ENCODE assay signal across 1 cellular context in the genomic region with DNA sequence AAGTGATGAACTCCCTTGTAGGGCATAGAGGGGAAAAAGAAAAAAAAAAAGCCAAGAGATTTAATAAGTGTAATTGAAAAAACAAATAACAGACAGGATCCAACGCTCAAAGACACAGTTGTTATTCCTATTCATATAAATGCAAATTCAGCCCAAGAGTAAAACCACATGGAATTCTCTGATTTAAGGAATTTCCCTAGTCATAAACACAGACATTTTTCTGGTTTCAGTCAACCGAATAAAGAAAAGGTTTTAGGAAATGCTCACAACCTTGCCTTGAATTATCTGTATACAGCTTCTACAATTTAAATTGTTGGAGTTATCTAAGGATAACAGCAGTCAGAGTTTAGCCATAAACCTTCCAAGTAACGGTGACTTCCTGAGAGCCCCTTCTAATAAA.
TF ChIP-seq lines count a peak whose summit lies in the region.

No MANE protein-coding gene starts in this region.

TF ChIP-seq in GM23338, 12 proteins besides CTCF, POLR2A, EP300 and RAD21 (continued from another document):
- TF ChIP-seq, protein P1, sequence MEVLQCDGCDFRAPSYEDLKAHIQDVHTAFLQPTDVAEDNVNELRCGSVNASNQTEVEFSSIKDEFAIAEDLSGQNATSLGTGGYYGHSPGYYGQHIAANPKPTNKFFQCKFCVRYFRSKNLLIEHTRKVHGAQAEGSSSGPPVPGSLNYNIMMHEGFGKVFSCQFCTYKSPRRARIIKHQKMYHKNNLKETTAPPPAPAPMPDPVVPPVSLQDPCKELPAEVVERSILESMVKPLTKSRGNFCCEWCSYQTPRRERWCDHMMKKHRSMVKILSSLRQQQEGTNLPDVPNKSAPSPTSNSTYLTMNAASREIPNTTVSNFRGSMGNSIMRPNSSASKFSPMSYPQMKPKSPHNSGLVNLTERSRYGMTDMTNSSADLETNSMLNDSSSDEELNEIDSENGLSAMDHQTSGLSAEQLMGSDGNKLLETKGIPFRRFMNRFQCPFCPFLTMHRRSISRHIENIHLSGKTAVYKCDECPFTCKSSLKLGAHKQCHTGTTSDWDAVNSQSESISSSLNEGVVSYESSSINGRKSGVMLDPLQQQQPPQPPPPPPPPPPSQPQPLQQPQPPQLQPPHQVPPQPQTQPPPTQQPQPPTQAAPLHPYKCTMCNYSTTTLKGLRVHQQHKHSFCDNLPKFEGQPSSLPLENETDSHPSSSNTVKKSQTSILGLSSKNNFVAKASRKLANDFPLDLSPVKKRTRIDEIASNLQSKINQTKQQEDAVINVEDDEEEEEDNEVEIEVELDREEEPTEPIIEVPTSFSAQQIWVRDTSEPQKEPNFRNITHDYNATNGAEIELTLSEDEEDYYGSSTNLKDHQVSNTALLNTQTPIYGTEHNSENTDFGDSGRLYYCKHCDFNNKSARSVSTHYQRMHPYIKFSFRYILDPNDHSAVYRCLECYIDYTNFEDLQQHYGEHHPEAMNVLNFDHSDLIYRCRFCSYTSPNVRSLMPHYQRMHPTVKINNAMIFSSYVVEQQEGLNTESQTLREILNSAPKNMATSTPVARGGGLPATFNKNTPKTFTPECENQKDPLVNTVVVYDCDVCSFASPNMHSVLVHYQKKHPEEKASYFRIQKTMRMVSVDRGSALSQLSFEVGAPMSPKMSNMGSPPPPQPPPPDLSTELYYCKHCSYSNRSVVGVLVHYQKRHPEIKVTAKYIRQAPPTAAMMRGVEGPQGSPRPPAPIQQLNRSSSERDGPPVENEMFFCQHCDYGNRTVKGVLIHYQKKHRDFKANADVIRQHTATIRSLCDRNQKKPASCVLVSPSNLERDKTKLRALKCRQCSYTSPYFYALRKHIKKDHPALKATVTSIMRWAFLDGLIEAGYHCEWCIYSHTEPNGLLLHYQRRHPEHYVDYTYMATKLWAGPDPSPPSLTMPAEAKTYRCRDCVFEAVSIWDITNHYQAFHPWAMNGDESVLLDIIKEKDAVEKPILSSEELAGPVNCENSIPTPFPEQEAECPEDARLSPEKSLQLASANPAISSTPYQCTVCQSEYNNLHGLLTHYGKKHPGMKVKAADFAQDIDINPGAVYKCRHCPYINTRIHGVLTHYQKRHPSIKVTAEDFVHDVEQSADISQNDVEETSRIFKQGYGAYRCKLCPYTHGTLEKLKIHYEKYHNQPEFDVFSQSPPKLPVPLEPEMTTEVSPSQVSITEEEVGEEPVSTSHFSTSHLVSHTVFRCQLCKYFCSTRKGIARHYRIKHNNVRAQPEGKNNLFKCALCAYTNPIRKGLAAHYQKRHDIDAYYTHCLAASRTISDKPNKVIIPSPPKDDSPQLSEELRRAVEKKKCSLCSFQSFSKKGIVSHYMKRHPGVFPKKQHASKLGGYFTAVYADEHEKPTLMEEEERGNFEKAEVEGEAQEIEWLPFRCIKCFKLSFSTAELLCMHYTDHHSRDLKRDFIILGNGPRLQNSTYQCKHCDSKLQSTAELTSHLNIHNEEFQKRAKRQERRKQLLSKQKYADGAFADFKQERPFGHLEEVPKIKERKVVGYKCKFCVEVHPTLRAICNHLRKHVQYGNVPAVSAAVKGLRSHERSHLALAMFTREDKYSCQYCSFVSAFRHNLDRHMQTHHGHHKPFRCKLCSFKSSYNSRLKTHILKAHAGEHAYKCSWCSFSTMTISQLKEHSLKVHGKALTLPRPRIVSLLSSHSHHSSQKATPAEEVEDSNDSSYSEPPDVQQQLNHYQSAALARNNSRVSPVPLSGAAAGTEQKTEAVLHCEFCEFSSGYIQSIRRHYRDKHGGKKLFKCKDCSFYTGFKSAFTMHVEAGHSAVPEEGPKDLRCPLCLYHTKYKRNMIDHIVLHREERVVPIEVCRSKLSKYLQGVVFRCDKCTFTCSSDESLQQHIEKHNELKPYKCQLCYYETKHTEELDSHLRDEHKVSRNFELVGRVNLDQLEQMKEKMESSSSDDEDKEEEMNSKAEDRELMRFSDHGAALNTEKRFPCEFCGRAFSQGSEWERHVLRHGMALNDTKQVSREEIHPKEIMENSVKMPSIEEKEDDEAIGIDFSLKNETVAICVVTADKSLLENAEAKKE (CRISPR knock-in tag; IDR thresholded peaks at IDR 0.05) = no peak
